In the genomic region with DNA sequence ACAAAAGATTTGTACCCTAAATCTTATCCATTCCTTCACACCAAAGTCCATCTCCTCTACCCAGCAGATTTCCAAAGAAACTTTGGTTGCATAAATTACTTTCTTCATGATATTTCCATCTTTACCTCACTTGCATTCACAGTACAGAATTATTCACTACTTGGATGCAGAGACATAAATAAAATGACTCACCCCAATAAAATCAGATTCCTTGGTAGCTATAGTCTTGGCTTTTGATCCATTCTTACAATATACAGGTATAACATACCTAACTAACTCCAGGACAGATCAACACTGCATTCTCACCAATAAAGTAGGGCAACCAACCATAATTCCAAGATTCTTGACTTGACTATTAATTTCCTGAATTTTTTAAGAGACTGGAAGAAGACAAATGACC, we compare ENCODE assay signal across 38 cellular contexts.
"Had no signal": no experiment of that assay in that cellular context is flagged by ENCODE, and none has a peak within 500 bp of the region (broad histone marks: within the 10 kb centered on the region; RNA-seq: fewer than 3 reads in every experiment).

No MANE protein-coding gene starts in this region.

- ATAC-seq: activated naive CD4-positive, alpha-beta T cell treated with anti-CD3 and anti-CD28 coated beads, Interleukin-2, amount 50 U/mL, for 72 hours; activated naive CD8-positive, alpha-beta T cell treated with anti-CD3 and anti-CD28 coated beads, Interleukin-2, amount 50 U/mL, for 24 hours; activated T-cell treated with anti-CD3 and anti-CD28 coated beads, Interleukin-2, amount 50 U/mL, for 4 hours; activated T-cell treated with anti-CD3 and anti-CD28 coated beads, Interleukin-2, amount 50 U/mL, for 72 hours; activated T-helper 17 cell treated with anti-CD3 and anti-CD28 coated beads, Interleukin-2, amount 50 U/mL, for 72 hours; body of pancreas had no signal

- H3K27ac ChIP-seq: adrenal gland, ascending aorta, body of pancreas, brain microvascular endothelial cell, breast epithelium, cardiac muscle cell had no signal

- H3K4me3 Mint-ChIP-seq: activated naive CD4-positive, alpha-beta T cell treated with anti-CD3 and anti-CD28 coated beads for 36 hours; activated naive CD4-positive, alpha-beta T cell treated with anti-CD3 and anti-CD28 coated beads, Interleukin-2, amount 10 ng/mL, durations not matched to agents 7 days and 5 days; activated naive CD4-positive, alpha-beta T cell treated with anti-CD3 and anti-CD28 coated beads, Interleukin-2, amount 50 U/mL, for 24 hours; activated naive CD8-positive, alpha-beta T cell; activated naive CD8-positive, alpha-beta T cell treated with anti-CD3 and anti-CD28 coated beads for 36 hours; activated naive CD8-positive, alpha-beta T cell treated with anti-CD3 and anti-CD28 coated beads, Interleukin-2, amount 10 ng/mL, durations not matched to agents 7 days and 5 days; activated naive CD8-positive, alpha-beta T cell treated with anti-CD3 and anti-CD28 coated beads, Interleukin-2, amount 50 U/mL, for 24 hours; activated T-cell treated with anti-CD3 and anti-CD28 coated beads, Interleukin-2, amount 50 U/mL, for 24 hours; activated T-cell treated with anti-CD3 and anti-CD28 coated beads, Interleukin-2, amount 50 U/mL, for 4 hours; activated T-cell treated with anti-CD3 and anti-CD28 coated beads, Interleukin-2, amount 50 U/mL, for 72 hours; activated T-helper 1 cell treated with anti-CD3 and anti-CD28 coated beads, Interleukin-12 subunit alpha, Interleukin-12 subunit beta, Interleukin-2, Interleukin-4 antibody, amounts not matched to agents 30 ng/mL and 10 ng/mL and 1 ng/mL, durations not matched to agents 14 hours and 24 hours and 36 hours; activated T-helper 17 cell treated with anti-CD3 and anti-CD28 coated beads, Interleukin-2, amount 50 U/mL, for 72 hours; brain; central memory CD8-positive, alpha-beta T cell had no signal

- H3K4me1 Mint-ChIP-seq: activated naive CD4-positive, alpha-beta T cell treated with anti-CD3 and anti-CD28 coated beads, Interleukin-2, amount 10 ng/mL, durations not matched to agents 7 days and 5 days; activated naive CD4-positive, alpha-beta T cell treated with anti-CD3 and anti-CD28 coated beads, Interleukin-2, amount 50 U/mL, for 24 hours; activated naive CD8-positive, alpha-beta T cell treated with anti-CD3 and anti-CD28 coated beads for 36 hours; activated naive CD8-positive, alpha-beta T cell treated with anti-CD3 and anti-CD28 coated beads, Interleukin-2, amount 10 ng/mL, durations not matched to agents 7 days and 5 days; activated naive CD8-positive, alpha-beta T cell treated with anti-CD3 and anti-CD28 coated beads, Interleukin-2, amount 50 U/mL, for 24 hours; activated T-helper 17 cell treated with anti-CD3 and anti-CD28 coated beads, Interleukin-2, amount 50 U/mL, for 72 hours; central memory CD8-positive, alpha-beta T cell had no signal

- H3K27me3 ChIP-seq: adrenal gland, ascending aorta, body of pancreas, brain microvascular endothelial cell, breast epithelium, cardiac muscle cell had no signal

- H3K36me3 ChIP-seq: adrenal gland, ascending aorta, brain microvascular endothelial cell, breast epithelium, cardiac muscle cell had no signal

- H3K4me3 ChIP-seq: adrenal gland, ascending aorta, body of pancreas, breast epithelium, cardiac muscle cell had no signal

- H3K4me1 ChIP-seq: adrenal gland, ascending aorta, body of pancreas, breast epithelium had no signal

- H3K9me3 Mint-ChIP-seq: activated naive CD4-positive, alpha-beta T cell treated with anti-CD3 and anti-CD28 coated beads for 36 hours; activated naive CD8-positive, alpha-beta T cell treated with anti-CD3 and anti-CD28 coated beads for 36 hours; activated naive CD8-positive, alpha-beta T cell treated with anti-CD3 and anti-CD28 coated beads, Interleukin-2, amount 10 ng/mL, durations not matched to agents 7 days and 5 days; activated naive CD8-positive, alpha-beta T cell treated with anti-CD3 and anti-CD28 coated beads, Interleukin-2, amount 50 U/mL, for 24 hours; activated T-cell treated with anti-CD3 and anti-CD28 coated beads, Interleukin-2, amount 50 U/mL, for 72 hours; activated T-helper 1 cell treated with anti-CD3 and anti-CD28 coated beads, Interleukin-12 subunit alpha, Interleukin-12 subunit beta, Interleukin-2, Interleukin-4 antibody, amounts not matched to agents 30 ng/mL and 10 ng/mL and 1 ng/mL, durations not matched to agents 14 hours and 24 hours and 36 hours had no signal

- H3K9me3 ChIP-seq: adrenal gland, ascending aorta, body of pancreas, breast epithelium had no signal

- FAIRE-seq: bronchial epithelial cell had no signal

- H3K27ac Mint-ChIP-seq: activated naive CD4-positive, alpha-beta T cell treated with anti-CD3 and anti-CD28 coated beads for 36 hours; activated naive CD4-positive, alpha-beta T cell treated with anti-CD3 and anti-CD28 coated beads, Interleukin-2, amount 10 ng/mL, durations not matched to agents 7 days and 5 days; activated naive CD4-positive, alpha-beta T cell treated with anti-CD3 and anti-CD28 coated beads, Interleukin-2, amount 50 U/mL, for 24 hours; activated naive CD4-positive, alpha-beta T cell treated with anti-CD3 and anti-CD28 coated beads, Interleukin-2, amount 50 U/mL, for 72 hours; activated naive CD8-positive, alpha-beta T cell; activated naive CD8-positive, alpha-beta T cell treated with anti-CD3 and anti-CD28 coated beads for 36 hours; activated naive CD8-positive, alpha-beta T cell treated with anti-CD3 and anti-CD28 coated beads, Interleukin-2, amount 10 ng/mL, durations not matched to agents 7 days and 5 days; activated naive CD8-positive, alpha-beta T cell treated with anti-CD3 and anti-CD28 coated beads, Interleukin-2, amount 50 U/mL, for 24 hours; activated T-cell treated with anti-CD3 and anti-CD28 coated beads, Interleukin-2, amount 50 U/mL, for 24 hours; activated T-cell treated with anti-CD3 and anti-CD28 coated beads, Interleukin-2, amount 50 U/mL, for 72 hours; activated T-helper 1 cell treated with anti-CD3 and anti-CD28 coated beads, Interleukin-12 subunit alpha, Interleukin-12 subunit beta, Interleukin-2, Interleukin-4 antibody, amounts not matched to agents 30 ng/mL and 10 ng/mL and 1 ng/mL, durations not matched to agents 14 hours and 24 hours and 36 hours; activated T-helper 17 cell treated with anti-CD3 and anti-CD28 coated beads, Interleukin-2, amount 50 U/mL, for 72 hours; activated T-helper 2 cell treated with anti-CD3 and anti-CD28 coated beads, Interferon-gamma antibody, Interleukin-2, Interleukin-4, amounts not matched to agents 10 μg/mL and 5 μg/mL and 100 μg/mL, durations not matched to agents 14 hours and 24 hours and 36 hours; brain had no signal

- DNase-seq: activated effector memory CD4-positive, alpha-beta T cell treated with anti-CD3 and anti-CD28 coated beads, Interleukin-2, amount 50 U/mL, for 16 hours; activated effector memory CD4-positive, alpha-beta T cell treated with Interleukin-2 at 50 U/mL for 16 hours; activated gamma-delta T cell; activated gamma-delta T cell treated with Interleukin-2 at 50 U/mL for 16 hours; activated naive CD4-positive, alpha-beta T cell; activated naive CD4-positive, alpha-beta T cell treated with anti-CD3 and anti-CD28 coated beads for 36 hours; activated naive CD4-positive, alpha-beta T cell treated with anti-CD3 and anti-CD28 coated beads, Interleukin-2, amount 10 ng/mL, durations not matched to agents 7 days and 5 days; activated naive CD4-positive, alpha-beta T cell treated with Interleukin-2 at 50 U/mL for 16 hours; activated naive CD8-positive, alpha-beta T cell treated with anti-CD3 and anti-CD28 coated beads for 36 hours; activated naive CD8-positive, alpha-beta T cell treated with anti-CD3 and anti-CD28 coated beads, Interleukin-2, amount 10 ng/mL, durations not matched to agents 7 days and 5 days; activated naive CD8-positive, alpha-beta T cell treated with anti-CD3 and anti-CD28 coated beads, Interleukin-2, amount 50 U/mL, for 24 hours; activated T-cell treated with anti-CD3 and anti-CD28 coated beads, Interleukin-2, amount 50 U/mL, for 1 hour; activated T-cell treated with anti-CD3 and anti-CD28 coated beads, Interleukin-2, amount 50 U/mL, for 24 hours; activated T-cell treated with anti-CD3 and anti-CD28 coated beads, Interleukin-2, amount 50 U/mL, for 4 hours; activated T-cell treated with anti-CD3 and anti-CD28 coated beads, Interleukin-2, amount 50 U/mL, for 48 hours; activated T-cell treated with anti-CD3 and anti-CD28 coated beads, Interleukin-2, amount 50 U/mL, for 72 hours; amniotic stem cell; amygdala; anterior cingulate cortex; aorta; body of pancreas; brain microvascular endothelial cell; caudate nucleus; central memory CD4-positive, alpha-beta T cell; cerebellar nuclear complex had no signal

- H3K27me3 Mint-ChIP-seq: activated naive CD4-positive, alpha-beta T cell treated with anti-CD3 and anti-CD28 coated beads, Interleukin-2, amount 10 ng/mL, durations not matched to agents 7 days and 5 days; activated naive CD4-positive, alpha-beta T cell treated with anti-CD3 and anti-CD28 coated beads, Interleukin-2, amount 50 U/mL, for 24 hours; activated naive CD8-positive, alpha-beta T cell; activated naive CD8-positive, alpha-beta T cell treated with anti-CD3 and anti-CD28 coated beads for 36 hours; activated naive CD8-positive, alpha-beta T cell treated with anti-CD3 and anti-CD28 coated beads, Interleukin-2, amount 10 ng/mL, durations not matched to agents 7 days and 5 days; activated naive CD8-positive, alpha-beta T cell treated with anti-CD3 and anti-CD28 coated beads, Interleukin-2, amount 50 U/mL, for 24 hours; activated T-cell treated with anti-CD3 and anti-CD28 coated beads, Interleukin-2, amount 50 U/mL, for 24 hours; activated T-helper 17 cell treated with anti-CD3 and anti-CD28 coated beads, Interleukin-2, amount 50 U/mL, for 72 hours; brain; central memory CD8-positive, alpha-beta T cell had no signal

- H3K36me3 Mint-ChIP-seq: activated naive CD4-positive, alpha-beta T cell treated with anti-CD3 and anti-CD28 coated beads, Interleukin-2, amount 10 ng/mL, durations not matched to agents 7 days and 5 days; activated naive CD4-positive, alpha-beta T cell treated with anti-CD3 and anti-CD28 coated beads, Interleukin-2, amount 50 U/mL, for 24 hours; activated naive CD4-positive, alpha-beta T cell treated with anti-CD3 and anti-CD28 coated beads, Interleukin-2, amount 50 U/mL, for 72 hours; activated naive CD8-positive, alpha-beta T cell; activated naive CD8-positive, alpha-beta T cell treated with anti-CD3 and anti-CD28 coated beads for 36 hours; activated naive CD8-positive, alpha-beta T cell treated with anti-CD3 and anti-CD28 coated beads, Interleukin-2, amount 10 ng/mL, durations not matched to agents 7 days and 5 days; brain had no signal
